Comparison of ENCODE assay signal across 1 cellular context in genomic region chr19:40831502-40832430, GRCh38.
A peak's percentile ranks its signal among the peaks of the same experiment; 100 is the strongest.
TF ChIP-seq lines count a peak whose summit lies in the region.

No MANE protein-coding gene starts in this region.

TF ChIP-seq in HepG2, 621 proteins besides CTCF, POLR2A, EP300 and RAD21 (continues in another document):
- TF ChIP-seq FIP1L1 (IDR thresholded peaks at IDR 0.05; ENCODE audit: borderline replicate concordance, insufficient read depth, low read depth, low read length) (no peak), ZNF572 (CRISPR knock-in tag; IDR thresholded peaks at IDR 0.05) (no peak), IRF9 (CRISPR knock-in tag; IDR thresholded peaks at IDR 0.05; ENCODE audit: borderline replicate concordance) (no peak), GMEB1 (CRISPR knock-in tag; IDR thresholded peaks at IDR 0.05; ENCODE audit: borderline replicate concordance) (peak; percentile 24; the same call in 1 of the 2 replicates), MEIS1 (CRISPR knock-in tag; IDR thresholded peaks at IDR 0.05; ENCODE audit: borderline replicate concordance) (peak; percentile 52; the same call in 1 of the 2 replicates), PRDM15 (CRISPR knock-in tag; IDR thresholded peaks at IDR 0.05) (0 out of 2 replicates have a peak, but pooled peaks have one; percentile 29), KDM1A (CRISPR knock-in tag; IDR thresholded peaks at IDR 0.05) (no peak; the same call in 1 of the 2 replicates), RBM39 (IDR thresholded peaks at IDR 0.05; ENCODE audit: low read depth, low read length, poor library complexity, severe bottlenecking) (no peak), ZNF660 (CRISPR knock-in tag; IDR thresholded peaks at IDR 0.05; ENCODE audit: borderline replicate concordance, low read depth) (no peak), USF2 (IDR thresholded peaks at IDR 0.05; ENCODE audit: low read depth, low read length) (peak; percentile 77), USF2 (CRISPR knock-in tag; IDR thresholded peaks at IDR 0.05; ENCODE audit: borderline replicate concordance) (peak; percentile 72; the same call in 1 of the 2 replicates), ZNF205 (CRISPR knock-in tag; IDR thresholded peaks at IDR 0.05) (0 out of 2 replicates have a peak, but pooled peaks have one; percentile 53), ATF7 (IDR thresholded peaks at IDR 0.05) (peak; percentile 47; the same call in 1 of the 2 replicates), ATF7 (CRISPR knock-in tag; IDR thresholded peaks at IDR 0.05) (peak; percentile 79; the same call in 1 of the 2 replicates), BRD4 (CRISPR knock-in tag; IDR thresholded peaks at IDR 0.05) (no peak), FOXA3 (CRISPR knock-in tag; IDR thresholded peaks at IDR 0.05) (peak; percentile 92), NAIF1 (CRISPR knock-in tag; IDR thresholded peaks at IDR 0.05; ENCODE audit: borderline replicate concordance) (0 out of 2 replicates have a peak, but pooled peaks have one; percentile 26), GATA4 (IDR thresholded peaks at IDR 0.05; ENCODE audit: borderline replicate concordance, low read depth) (peak; percentile 33; the same call in 1 of the 2 replicates), SOX5 (CRISPR knock-in tag; IDR thresholded peaks at IDR 0.05; ENCODE audit: borderline replicate concordance) (peak; percentile 91), HOXA5 (CRISPR knock-in tag; IDR thresholded peaks at IDR 0.05) (peak; percentile 79; the same call in 1 of the 2 replicates), ZNF839 (CRISPR knock-in tag; IDR thresholded peaks at IDR 0.05; ENCODE audit: borderline replicate concordance) (no peak), CREM (IDR thresholded peaks at IDR 0.05) (peak; percentile 64; the same call in 1 of the 2 replicates), CREM (CRISPR knock-in tag; IDR thresholded peaks at IDR 0.05) (no peak), HDAC2 (CRISPR knock-in tag; IDR thresholded peaks at IDR 0.05) (peak; percentile 77), ZNF414 (CRISPR knock-in tag; IDR thresholded peaks at IDR 0.05) (0 out of 2 replicates have a peak, but pooled peaks have one; percentile 52), ZMYM4 (CRISPR knock-in tag; IDR thresholded peaks at IDR 0.05) (peak; percentile 61), NBN (conservative IDR thresholded peaks at IDR 0.05) (no peak), LCORL (IDR thresholded peaks at IDR 0.05) (peak; percentile 36; the same call in 1 of the 2 replicates), LCORL (CRISPR knock-in tag; IDR thresholded peaks at IDR 0.05) (peak; percentile 73), SIX4 (CRISPR knock-in tag; IDR thresholded peaks at IDR 0.05) (peak; percentile 100), KLF16 (CRISPR knock-in tag; IDR thresholded peaks at IDR 0.05) (peak in 1 of 2 experiments; percentile 87; a peak in 2 of 4 replicates), SKI (IDR thresholded peaks at IDR 0.05; ENCODE audit: partially characterized antibody) (peak; percentile 90), ZSCAN31 (CRISPR knock-in tag; IDR thresholded peaks at IDR 0.05; ENCODE audit: low read depth) (0 out of 2 replicates have a peak, but pooled peaks have one; percentile 33), DPF2 (CRISPR knock-in tag; IDR thresholded peaks at IDR 0.05; ENCODE audit: borderline replicate concordance, low read depth) (peak; percentile 67; the same call in 1 of the 2 replicates), PCBP2 (optimal IDR thresholded peaks at IDR 0.05; ENCODE audit: low read depth, low read length, poor library complexity, severe bottlenecking) (no peak), AHR (CRISPR knock-in tag; IDR thresholded peaks at IDR 0.05) (no peak), KDM6A (CRISPR knock-in tag; IDR thresholded peaks at IDR 0.05; ENCODE audit: low read depth) (peak; percentile 79), ZSCAN12 (CRISPR knock-in tag; IDR thresholded peaks at IDR 0.05) (0 out of 2 replicates have a peak, but pooled peaks have one; percentile 25), ZNF343 (CRISPR knock-in tag; IDR thresholded peaks at IDR 0.05) (no peak), BCL6 (CRISPR knock-in tag; IDR thresholded peaks at IDR 0.05) (peak; percentile 85), PAWR (CRISPR knock-in tag; IDR thresholded peaks at IDR 0.05; ENCODE audit: borderline replicate concordance) (no peak), RBAK (CRISPR knock-in tag; IDR thresholded peaks at IDR 0.05) (no peak), DBP (CRISPR knock-in tag; IDR thresholded peaks at IDR 0.05; ENCODE audit: not compliant biosample characterization) (peak; percentile 38), ZNF878 (CRISPR knock-in tag; IDR thresholded peaks at IDR 0.05) (peak; percentile 73; the same call in 1 of the 2 replicates), NFATC3 (CRISPR knock-in tag; IDR thresholded peaks at IDR 0.05) (peak; percentile 66; the same call in 1 of the 2 replicates), ATF3 (CRISPR knock-in tag; IDR thresholded peaks at IDR 0.05) (no peak), REPIN1 (CRISPR knock-in tag; IDR thresholded peaks at IDR 0.05; ENCODE audit: borderline replicate concordance, low read depth) (peak; percentile 74; the same call in 1 of the 2 replicates), ZNF142 (CRISPR knock-in tag; IDR thresholded peaks at IDR 0.05) (0 out of 2 replicates have a peak, but pooled peaks have one; percentile 59), FOXO1 (CRISPR knock-in tag; IDR thresholded peaks at IDR 0.05) (peak; percentile 42; the same call in 1 of the 2 replicates), FOXA1 (IDR thresholded peaks at IDR 0.05) (no peak), FOXA1 (CRISPR knock-in tag; IDR thresholded peaks at IDR 0.05) (peak; percentile 75)
